Comparison of ENCODE assay signal across 24 cellular contexts in the genomic region with DNA sequence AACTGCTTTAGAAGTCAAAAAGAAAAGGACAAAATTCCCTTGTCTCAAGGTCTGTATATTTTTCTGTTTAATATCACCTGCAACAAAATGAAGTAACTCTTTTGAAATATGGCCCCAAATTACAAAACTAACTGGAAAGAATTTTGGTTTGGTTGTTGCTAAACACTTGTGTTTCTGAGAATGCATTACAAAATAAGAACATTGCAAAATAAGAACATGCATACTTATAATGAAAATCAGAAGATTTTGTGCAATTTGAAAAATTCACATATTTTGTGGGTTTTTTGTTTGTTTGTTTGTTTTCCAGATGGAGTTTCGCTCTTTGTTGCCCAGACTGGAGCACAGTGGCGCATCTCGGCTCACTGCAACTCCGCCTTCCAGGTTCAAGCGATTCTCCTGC. TPM values are rescaled to one million over a fixed set of nuclear protein-coding genes. Genes with fewer than 3 reads are reported as not detected.
A peak's percentile ranks its signal among the peaks of the same experiment; 100 is the strongest.
DNase-seq lines count a peak whose midpoint lies in the region; ATAC-seq and TF ChIP-seq lines count a peak whose summit lies in the region.
"Had no signal": no experiment of that assay in that cellular context is flagged by ENCODE, and none has a peak within 500 bp of the region (broad histone marks: within the 10 kb centered on the region; RNA-seq: fewer than 3 reads in every experiment).

No MANE protein-coding gene starts in this region.

- H3K9me2 ChIP-seq in GM23248 (ENCODE audit: insufficient read depth) = no peaks in the 10 kb centered on the region

- no peak for ATAC-seq in HG03439 (IDR thresholded peaks at IDR 0.05; ENCODE audit: unreplicated experiment)
- ATAC-seq: activated CD4-positive, alpha-beta T cell treated with anti-CD3 and anti-CD28 coated beads for 36 hours; natural killer cell; PC-3; Right ventricle myocardium inferior had no signal

- CTCF ChIA-PET in CD4-positive, alpha-beta memory T cell (lab: Charles Lee; ENCODE audit: partially characterized antibody) = interaction anchor here (1.5 kb wide), 1 partner anchor 25 kb away, joined by 3 read pairs; no protein-coding TSS in a partner anchor

- no peak overlapping the region for H3K4me2 ChIP-seq in GM23248 (ENCODE audit: unreplicated experiment)

- no peaks in the 10 kb centered on the region for H3K9me3 Mint-ChIP-seq in CD4-positive, alpha-beta memory T cell
- H3K9me3 Mint-ChIP-seq: activated naive CD8-positive, alpha-beta T cell treated with anti-CD3 and anti-CD28 coated beads for 36 hours; natural killer cell had no signal

- no peak for TF ChIP-seq CTCF in AG10803 (conservative IDR thresholded peaks at IDR 0.05; ENCODE audit: low read length)

- in situ Hi-C loops in GM23248 (cut with MboI) = no loop called here

- H3K36me3 Mint-ChIP-seq in CD4-positive, alpha-beta memory T cell = peaks cover 0 to 6% of the 10 kb centered on the region in 2 donors
- H3K36me3 Mint-ChIP-seq: natural killer cell had no signal

- no peak overlapping the region for H3K9ac ChIP-seq in GM23248

- no peak overlapping the region for H3K4me3 Mint-ChIP-seq in CD4-positive, alpha-beta memory T cell
- H3K4me3 Mint-ChIP-seq: activated CD4-positive, alpha-beta T cell treated with anti-CD3 and anti-CD28 coated beads for 36 hours; activated naive CD8-positive, alpha-beta T cell treated with anti-CD3 and anti-CD28 coated beads for 36 hours; natural killer cell had no signal

- H3K4me3 ChIP-seq in AG10803 (ENCODE audit: low read length) (no peak overlapping the region), GM23248 (no peak overlapping the region)
- H3K4me3 ChIP-seq in CD4-positive, alpha-beta memory T cell (ENCODE audit: low read length in 2 of 2) = no peak overlapping the region
- H3K4me3 ChIP-seq: esophagus muscularis mucosa, skin epidermis, stomach, tibial nerve had no signal

- no peaks in the 10 kb centered on the region for H4K20me1 ChIP-seq in GM23248 (ENCODE audit: insufficient read depth)

- no peak overlapping the region for H2AFZ ChIP-seq in GM23248

- no peaks in the 10 kb centered on the region for H3K36me3 ChIP-seq in GM23248 (ENCODE audit: low read depth)
- H3K36me3 ChIP-seq in CD4-positive, alpha-beta memory T cell (ENCODE audit: insufficient read depth, low read length) = no peaks in the 10 kb centered on the region

- H3K27me3 Mint-ChIP-seq in CD4-positive, alpha-beta memory T cell = no peaks in the 10 kb centered on the region
- H3K27me3 Mint-ChIP-seq: activated CD4-positive, alpha-beta T cell treated with anti-CD3 and anti-CD28 coated beads for 36 hours; activated naive CD8-positive, alpha-beta T cell treated with anti-CD3 and anti-CD28 coated beads for 36 hours had no signal

- POLR2A ChIA-PET in CD4-positive, alpha-beta memory T cell (lab: Charles Lee; ENCODE audit: partially characterized antibody) = no interaction called here

- intact Hi-C loops in CD4-positive, alpha-beta memory T cell (cut with micrococcal nuclease) = no loop called here

- peak; percentile 74 for DNase-seq in AG10803 (ENCODE audit: low read depth)
- peak; percentile 32 for DNase-seq in GM23248
- peak; percentile 67 for DNase-seq in SKM-1 treated with dmso at 0.1 percent for 144 hours (lab: John Stamatoyannopoulos, UW; ENCODE audit: unreplicated experiment)
- peak; percentile 40 for DNase-seq in iris pigment epithelial cell (ENCODE audit: low read depth)
- no peak for DNase-seq in NCI-H510A treated with DMSO at 0.1 percent for 48 hours (lab: John Stamatoyannopoulos, UW)
- no peak for DNase-seq in germinal center (ENCODE audit: low spot score)
- DNase-seq in CD4-positive, alpha-beta memory T cell = no peak
- DNase-seq: activated CD4-positive, alpha-beta T cell treated with anti-CD3 and anti-CD28 coated beads for 36 hours; activated naive CD8-positive, alpha-beta T cell treated with anti-CD3 and anti-CD28 coated beads for 36 hours; activated T-cell treated with anti-CD3 and anti-CD28 coated beads for 4 hours; C1 segment of cervical spinal cord; caudate nucleus; islet precursor cell; Kasumi-1; natural killer cell; NCI-H2081 treated with DMSO at 0.1 percent for 48 hours; NCI-H82; PC-3; stomach had no signal

- no peak overlapping the region for H3K27ac ChIP-seq in GM23248
- no peak overlapping the region for H3K27ac ChIP-seq in CD4-positive, alpha-beta memory T cell (ENCODE audit: low read depth, low read length)
- H3K27ac ChIP-seq: esophagus muscularis mucosa, skin epidermis, tibial nerve had no signal

- no peaks in the 10 kb centered on the region for H3K9me3 ChIP-seq in GM23248 (ENCODE audit: low read depth)
- H3K9me3 ChIP-seq in CD4-positive, alpha-beta memory T cell (ENCODE audit: control insufficient read depth in 1 of 2, low read length in 2 of 2) = no peaks in the 10 kb centered on the region
- H3K9me3 ChIP-seq: esophagus muscularis mucosa, stomach, tibial nerve had no signal

- 57 to 67% methylated on average over 5 of the region's 5 CpGs for WGBS in GM23248 (ENCODE audit: low coverage in 1 of 2, low lambda C conversion rate in 2 of 2, missing lambda C conversion rate in 2 of 2), 2 experiments

- H3K27ac Mint-ChIP-seq in CD4-positive, alpha-beta memory T cell = no peak overlapping the region
- H3K27ac Mint-ChIP-seq: activated CD4-positive, alpha-beta T cell treated with anti-CD3 and anti-CD28 coated beads for 36 hours; activated naive CD8-positive, alpha-beta T cell treated with anti-CD3 and anti-CD28 coated beads for 36 hours; natural killer cell had no signal

- H3K79me2 ChIP-seq in GM23248 (ENCODE audit: insufficient read depth) = no peaks in the 10 kb centered on the region

- H3K4me1 Mint-ChIP-seq in CD4-positive, alpha-beta memory T cell = peaks cover 0 to 2% (median 0%) of the 10 kb centered on the region in 4 donors
- H3K4me1 Mint-ChIP-seq: activated naive CD8-positive, alpha-beta T cell treated with anti-CD3 and anti-CD28 coated beads for 36 hours; natural killer cell had no signal

- no peaks in the 10 kb centered on the region for H3K4me1 ChIP-seq in GM23248 (ENCODE audit: insufficient read depth)
- no peaks in the 10 kb centered on the region for H3K4me1 ChIP-seq in CD4-positive, alpha-beta memory T cell (ENCODE audit: insufficient read depth, low read length)
- H3K4me1 ChIP-seq: esophagus muscularis mucosa, stomach, tibial nerve had no signal

- H3K27me3 ChIP-seq in GM23248 (replicated peaks; ENCODE audit: insufficient read depth) = no peaks in the 10 kb centered on the region
- H3K27me3 ChIP-seq in CD4-positive, alpha-beta memory T cell (ENCODE audit: insufficient read depth, low read length) = no peaks in the 10 kb centered on the region
- H3K27me3 ChIP-seq: esophagus muscularis mucosa, stomach, tibial nerve had no signal

- no peaks in the 10 kb centered on the region for H3F3A ChIP-seq in GM23248 (ENCODE audit: insufficient read depth)

RNA-seq across cellular contexts. Expression of a gene that starts 21.8 kb away (rescaled TPM):
- total RNA-seq in GM23248 (2014; rRNA removed; shearing (Covaris generic)) = 31.0 and 51.3 TPM in 2 replicates
- polyA plus RNA-seq in GM23248 (2016; fragmentation: Nextera tagmentation; extraction: Ambion mirVana) = 253 and 262 TPM in 2 replicates
- total RNA-seq in CD4-positive, alpha-beta memory T cell = 10 to 100 TPM; 48.7 to 53.6 TPM
- 100 to 1,000 TPM; 261 to 298 TPM for polyA plus RNA-seq in CD4-positive, alpha-beta memory T cell

RNA-seq across cellular contexts. Expression of a gene that starts 22.1 kb away (rescaled TPM):
- 5.7 and 12.0 TPM in 2 replicates for total RNA-seq in GM23248 (2014; rRNA removed; shearing (Covaris generic))
- polyA plus RNA-seq in GM23248 (2016; fragmentation: Nextera tagmentation; extraction: Ambion mirVana) = 6.5 and 7.0 TPM in 2 replicates
- 10 to 100 TPM; 33.1 to 36.4 TPM for total RNA-seq in CD4-positive, alpha-beta memory T cell
- polyA plus RNA-seq in CD4-positive, alpha-beta memory T cell = 10 to 100 TPM; 23.5 to 25.2 TPM

RNA-seq across cellular contexts. Expression of a gene that starts 22.4 kb away (rescaled TPM):
- 47.2 and 64.7 TPM in 2 replicates for total RNA-seq in GM23248 (2014; rRNA removed; shearing (Covaris generic))
- polyA plus RNA-seq in GM23248 (2016; fragmentation: Nextera tagmentation; extraction: Ambion mirVana) = 43.6 and 46.1 TPM in 2 replicates
- total RNA-seq in CD4-positive, alpha-beta memory T cell = 100 to 1,000 TPM; 222 to 235 TPM
- 100 to 1,000 TPM; 127 to 155 TPM for polyA plus RNA-seq in CD4-positive, alpha-beta memory T cell

Comparison
In these comparisons a context has a peak if more than half of its experiments do, and no peak if none do; other contexts are left out.
1. DNase-seq: peak in AG10803 (single experiment), GM23248 (single experiment), SKM-1 treated with dmso at 0.1 percent for 144 hours (single experiment) and iris pigment epithelial cell (single experiment); none in NCI-H510A treated with DMSO at 0.1 percent for 48 hours (single experiment), germinal center (single experiment) and CD4-positive, alpha-beta memory T cell (0 of 5).